ENCODE assay signal across 20 cellular contexts in the genomic region with DNA sequence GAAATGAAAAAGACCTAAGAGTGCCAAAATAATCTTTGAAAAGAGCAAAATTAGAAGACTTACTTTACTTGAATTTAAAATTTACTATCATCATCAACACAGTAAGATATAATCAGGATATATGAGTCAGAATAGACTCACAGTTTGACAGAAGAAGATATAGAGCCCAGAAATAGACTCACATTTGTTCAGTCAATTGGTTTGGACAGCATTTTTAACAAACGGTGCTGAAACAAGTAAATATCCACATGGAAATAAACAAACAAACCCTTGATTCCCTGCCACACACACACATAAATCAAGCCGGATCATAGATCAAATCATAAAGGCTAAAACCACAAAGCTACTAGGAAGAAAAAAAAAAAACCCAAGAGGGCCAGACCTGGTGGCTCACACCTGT.
DNase-seq lines count a peak whose midpoint lies in the region; ATAC-seq, FAIRE-seq and TF ChIP-seq lines count a peak whose summit lies in the region.
"Had no signal": no experiment of that assay in that cellular context is flagged by ENCODE, and none has a peak within 500 bp of the region (broad histone marks: within the 10 kb centered on the region; RNA-seq: fewer than 3 reads in every experiment).

No MANE protein-coding gene starts in this region.

- H3K4me1 ChIP-seq in IMR-90 (ENCODE audit: control insufficient read depth, insufficient read depth, low read length), result no peaks in the 10 kb centered on the region
- H3K4me1 ChIP-seq in small intestine (ENCODE audit: control insufficient read depth in 2 of 2, insufficient read depth in 1 of 2, low read depth in 1 of 2, low read length in 1 of 2), result no peaks in the 10 kb centered on the region
- H3K4me1 ChIP-seq: SJSA1 had no signal

- DNase-seq in ELR (ENCODE audit: low read depth) (peak; percentile 64), IMR-90 (peak; percentile 3), T1000 (lab: John Stamatoyannopoulos, UW) (peak; percentile 1), myocyte (ENCODE audit: low read depth) (peak; percentile 9), H4 (ENCODE audit: low spot score) (no peak), small intestine (no peak)
- DNase-seq: CD4-positive, alpha-beta T cell; DMS153; MV-4-11; NCI-H187; NCI-H2107; NCI-H510A; NCI-H774; OCI-M1; SW 1271 had no signal

- H3K27me3 ChIP-seq in IMR-90 (ENCODE audit: control insufficient read depth, insufficient read depth, low read length) (peaks cover 10% of the 10 kb centered on the region), small intestine (ENCODE audit: control insufficient read depth in 2 of 2, insufficient read depth in 2 of 2, low read length in 2 of 2) (no peaks in the 10 kb centered on the region)
- H3K27me3 ChIP-seq: SJSA1 had no signal

- H2AK5ac ChIP-seq in IMR-90 (ENCODE audit: low read depth, low read length), result no peak overlapping the region

- H3K14ac ChIP-seq in IMR-90 (replicated peaks; ENCODE audit: low read depth, low read length), result no peak overlapping the region

- TF ChIP-seq RAD21 in IMR-90 (IDR thresholded peaks at IDR 0.05; ENCODE audit: low read length), result no peak

- H3K79me1 ChIP-seq in IMR-90 (ENCODE audit: low read depth in 1 of 2, low read length in 2 of 2), result no peaks in the 10 kb centered on the region

- ATAC-seq in IMR-90 (ENCODE audit: low read depth) (no peak), HG03442 (IDR thresholded peaks at IDR 0.05; ENCODE audit: unreplicated experiment) (no peak)

- no TSS peak for BruUV-seq in IMR-90 (replicated peaks; lab: Mats Ljungman, UMichigan)

- CTCF ChIA-PET in IMR-90 (lab: Yijun Ruan, JAX), result interaction anchor here (1.3 kb wide), 1 partner anchor 10 kb away, joined by 3 read pairs; no protein-coding TSS in a partner anchor

- no peaks in the 10 kb centered on the region for H3K9me1 ChIP-seq in IMR-90 (ENCODE audit: insufficient read depth, low read length)

- no peak overlapping the region for H2AK9ac ChIP-seq in IMR-90 (replicated peaks; ENCODE audit: low read depth, low read length, poor library complexity)

- H4K91ac ChIP-seq in IMR-90 (ENCODE audit: insufficient read depth, low read depth, low read length), result no peak overlapping the region

- no peak for TF ChIP-seq POLR2A in IMR-90 (IDR thresholded peaks at IDR 0.05; ENCODE audit: low read depth, low read length)

- H3K23ac ChIP-seq in IMR-90 (ENCODE audit: low read depth, low read length), result no peak overlapping the region

- in situ Hi-C loops in IMR-90 (cut with MboI; ENCODE audit: low sequenced_read_pairs), result no loop called here

- H3K4me3 ChIP-seq in IMR-90 (ENCODE audit: insufficient read depth, low read depth, low read length) (no peak overlapping the region), small intestine (ENCODE audit: low read depth in 1 of 2, low read length in 2 of 2) (no peak overlapping the region)
- H3K4me3 ChIP-seq: SJSA1 had no signal

- H3K18ac ChIP-seq in IMR-90 (ENCODE audit: low read depth, low read length), result no peak overlapping the region

- no peak for FAIRE-seq in small intestine (lab: Jason Lieb, UNC)
- FAIRE-seq: GM12891, H1 had no signal

- no peaks in the 10 kb centered on the region for H3K36me3 ChIP-seq in IMR-90 (ENCODE audit: control insufficient read depth, insufficient read depth, low read length)
- H3K36me3 ChIP-seq in small intestine (ENCODE audit: control insufficient read depth in 2 of 2, insufficient read depth in 2 of 2, low read length in 2 of 2), result no peaks in the 10 kb centered on the region
- H3K36me3 ChIP-seq: SJSA1 had no signal

- no peak overlapping the region for H3K4ac ChIP-seq in IMR-90 (ENCODE audit: low read depth, low read length)

- WGBS in IMR-90 (ENCODE audit: extremely low coverage in 2 of 2, insufficient read length in 1 of 2), 2 experiments, result no CpG with 5 or more reads among the region's 2 CpGs
- WGBS in small intestine, 3 donors, result 47 to 66% (median 53%) methylated on average over 2 of the region's 2 CpGs

- H3K9ac ChIP-seq in IMR-90 (ENCODE audit: low read depth, low read length), result no peak overlapping the region

- no peak for TF ChIP-seq CTCF in IMR-90 (conservative IDR thresholded peaks at IDR 0.05; ENCODE audit: low read depth, low read length)

- H2AFZ ChIP-seq in IMR-90 (replicated peaks; ENCODE audit: low read length, poor library complexity), result no peak overlapping the region

- H2BK15ac ChIP-seq in IMR-90 (ENCODE audit: low read depth, low read length), result no peak overlapping the region

- H2BK20ac ChIP-seq in IMR-90 (ENCODE audit: low read depth, low read length), result no peak overlapping the region

- no peak overlapping the region for H3K56ac ChIP-seq in IMR-90 (ENCODE audit: extremely low read depth, insufficient read depth, low read length)

- H2BK120ac ChIP-seq in IMR-90 (ENCODE audit: low read depth, low read length), result no peak overlapping the region

- POLR2A ChIA-PET in IMR-90 (lab: Charles Lee; ENCODE audit: unreplicated experiment), result no interaction called here

- no peak overlapping the region for H2BK5ac ChIP-seq in IMR-90 (ENCODE audit: low read depth, low read length, poor library complexity, severe bottlenecking)

- H4K8ac ChIP-seq in IMR-90 (ENCODE audit: low read depth in 2 of 2, low read length in 2 of 2), result no peak overlapping the region

- no peak overlapping the region for H3K4me2 ChIP-seq in IMR-90 (ENCODE audit: low read depth, low read length)

- no peak overlapping the region for H4K5ac ChIP-seq in IMR-90 (ENCODE audit: low read depth, low read length)

- H3K27ac ChIP-seq in IMR-90 (ENCODE audit: insufficient read depth, low read length) (no peak overlapping the region), small intestine (ENCODE audit: low read depth in 1 of 2, low read length in 1 of 2) (no peak overlapping the region)
- H3K27ac ChIP-seq: RWPE1, SJSA1 had no signal

- dilution Hi-C loops in IMR-90 (cut with HindIII; ENCODE audit: low sequenced_read_pairs, unreplicated experiment), result no loop called here

- peaks cover 2% of the 10 kb centered on the region; the same call in 1 of the 2 replicates for H3K9me3 ChIP-seq in IMR-90 (ENCODE audit: control insufficient read depth, insufficient read depth, low read length)
- H3K9me3 ChIP-seq in small intestine (ENCODE audit: control insufficient read depth, low read depth), result no peaks in the 10 kb centered on the region
- H3K9me3 ChIP-seq: SJSA1 had no signal

- intact Hi-C loops in IMR-90 (cut with micrococcal nuclease), result no loop called here

- H4K20me1 ChIP-seq in IMR-90 (ENCODE audit: insufficient read depth, low read length), result no peaks in the 10 kb centered on the region

TF ChIP-seq in IMR-90, 13 proteins besides CTCF, POLR2A, EP300 and RAD21:
- no peak for TF ChIP-seq NFE2L2 (IDR thresholded peaks at IDR 0.05; ENCODE audit: low read depth, low read length)
- no peak for TF ChIP-seq MXI1 (IDR thresholded peaks at IDR 0.05; ENCODE audit: borderline replicate concordance, low read depth, low read length)
- TF ChIP-seq MAZ (IDR thresholded peaks at IDR 0.05; ENCODE audit: borderline replicate concordance, low read depth, low read length), result no peak
- TF ChIP-seq RFX5 (IDR thresholded peaks at IDR 0.05; ENCODE audit: low read depth, low read length), result no peak
- no peak for TF ChIP-seq CEBPB (IDR thresholded peaks at IDR 0.05; ENCODE audit: low read depth, low read length)
- TF ChIP-seq CHD1 (IDR thresholded peaks at IDR 0.05; ENCODE audit: low read depth, low read length), result no peak
- TF ChIP-seq MAFK (IDR thresholded peaks at IDR 0.05; ENCODE audit: low read depth, low read length), result no peak
- no peak for TF ChIP-seq RCOR1 (IDR thresholded peaks at IDR 0.05; ENCODE audit: insufficient replicate concordance, low read length)
- TF ChIP-seq, protein P1, sequence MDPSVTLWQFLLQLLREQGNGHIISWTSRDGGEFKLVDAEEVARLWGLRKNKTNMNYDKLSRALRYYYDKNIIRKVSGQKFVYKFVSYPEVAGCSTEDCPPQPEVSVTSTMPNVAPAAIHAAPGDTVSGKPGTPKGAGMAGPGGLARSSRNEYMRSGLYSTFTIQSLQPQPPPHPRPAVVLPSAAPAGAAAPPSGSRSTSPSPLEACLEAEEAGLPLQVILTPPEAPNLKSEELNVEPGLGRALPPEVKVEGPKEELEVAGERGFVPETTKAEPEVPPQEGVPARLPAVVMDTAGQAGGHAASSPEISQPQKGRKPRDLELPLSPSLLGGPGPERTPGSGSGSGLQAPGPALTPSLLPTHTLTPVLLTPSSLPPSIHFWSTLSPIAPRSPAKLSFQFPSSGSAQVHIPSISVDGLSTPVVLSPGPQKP (IDR thresholded peaks at IDR 0.05; ENCODE audit: borderline replicate concordance, low read depth, low read length), result no peak
- TF ChIP-seq SMC3 (IDR thresholded peaks at IDR 0.05; ENCODE audit: low read depth, low read length), result no peak
- TF ChIP-seq FOS (IDR thresholded peaks at IDR 0.05; ENCODE audit: low read depth, low read length), result no peak
- TF ChIP-seq, protein P2, sequence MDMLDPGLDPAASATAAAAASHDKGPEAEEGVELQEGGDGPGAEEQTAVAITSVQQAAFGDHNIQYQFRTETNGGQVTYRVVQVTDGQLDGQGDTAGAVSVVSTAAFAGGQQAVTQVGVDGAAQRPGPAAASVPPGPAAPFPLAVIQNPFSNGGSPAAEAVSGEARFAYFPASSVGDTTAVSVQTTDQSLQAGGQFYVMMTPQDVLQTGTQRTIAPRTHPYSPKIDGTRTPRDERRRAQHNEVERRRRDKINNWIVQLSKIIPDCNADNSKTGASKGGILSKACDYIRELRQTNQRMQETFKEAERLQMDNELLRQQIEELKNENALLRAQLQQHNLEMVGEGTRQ (IDR thresholded peaks at IDR 0.05; ENCODE audit: low read depth, low read length), result no peak
- TF ChIP-seq BHLHE40 (IDR thresholded peaks at IDR 0.05; ENCODE audit: low read depth, low read length), result no peak
TF ChIP-seq in IMR-90: peak in this region for 0.

Comparison
In these comparisons a context has a peak if more than half of its experiments do, and no peak if none do; other contexts are left out.
1. DNase-seq: peak in ELR (single experiment), IMR-90 (single experiment), T1000 (single experiment) and myocyte (single experiment); none in H4 (single experiment) and small intestine (single experiment).